1 cellular context compared by ENCODE assay signal in genomic region chr15:67062365-67062985, GRCh38.
TF ChIP-seq lines count a peak whose summit lies in the region.

No MANE protein-coding gene starts in this region.

TF ChIP-seq in HepG2, 621 proteins besides CTCF, POLR2A, EP300 and RAD21 (continued from another document and continues in another):
- TF ChIP-seq ZNF318 (CRISPR knock-in tag; IDR thresholded peaks at IDR 0.05) (no peak), ZNF275 (CRISPR knock-in tag; IDR thresholded peaks at IDR 0.05; ENCODE audit: borderline replicate concordance) (no peak), ZNF552 (CRISPR knock-in tag; IDR thresholded peaks at IDR 0.05; ENCODE audit: borderline replicate concordance) (no peak), LCORL (IDR thresholded peaks at IDR 0.05) (no peak), LCORL (CRISPR knock-in tag; IDR thresholded peaks at IDR 0.05) (peak; percentile 76), ZNF510 (CRISPR knock-in tag; IDR thresholded peaks at IDR 0.05; ENCODE audit: low read depth) (no peak), KDM4B (CRISPR knock-in tag; IDR thresholded peaks at IDR 0.05) (0 out of 2 replicates have a peak, but pooled peaks have one; percentile 43), NCOA2 (CRISPR knock-in tag; IDR thresholded peaks at IDR 0.05) (peak; percentile 75), ZNF282 (IDR thresholded peaks at IDR 0.05; ENCODE audit: partially characterized antibody) (no peak), ZNF615 (CRISPR knock-in tag; IDR thresholded peaks at IDR 0.05; ENCODE audit: borderline replicate concordance) (no peak), ZNF326 (CRISPR knock-in tag; IDR thresholded peaks at IDR 0.05; ENCODE audit: borderline replicate concordance) (no peak), NPAS2 (CRISPR knock-in tag; IDR thresholded peaks at IDR 0.05; ENCODE audit: borderline replicate concordance) (no peak), ZNF713 (CRISPR knock-in tag; IDR thresholded peaks at IDR 0.05) (peak; percentile 19; the same call in 1 of the 2 replicates), ZNF646 (CRISPR knock-in tag; IDR thresholded peaks at IDR 0.05) (no peak), RBFOX2 (IDR thresholded peaks at IDR 0.05; ENCODE audit: low read depth, low read length) (peak; percentile 64), HHEX (CRISPR knock-in tag; IDR thresholded peaks at IDR 0.05) (no peak), FOXJ3 (CRISPR knock-in tag; IDR thresholded peaks at IDR 0.05; ENCODE audit: borderline replicate concordance) (peak; percentile 58; the same call in 1 of the 2 replicates), PPARG (CRISPR knock-in tag; conservative IDR thresholded peaks at IDR 0.05) (peak; percentile 63; the same call in 1 of the 2 replicates), ZBTB38 (CRISPR knock-in tag; IDR thresholded peaks at IDR 0.05) (no peak), ARNTL (CRISPR knock-in tag; IDR thresholded peaks at IDR 0.05) (no peak), SP1 (IDR thresholded peaks at IDR 0.05) (no peak), SP1 (CRISPR knock-in tag; IDR thresholded peaks at IDR 0.05) (no peak), PAX8 (CRISPR knock-in tag; IDR thresholded peaks at IDR 0.05; ENCODE audit: borderline replicate concordance) (no peak), ZNF501 (CRISPR knock-in tag; IDR thresholded peaks at IDR 0.05) (peak; percentile 84), ZNF430 (CRISPR knock-in tag; IDR thresholded peaks at IDR 0.05) (no peak), ZNF180 (CRISPR knock-in tag; IDR thresholded peaks at IDR 0.05; ENCODE audit: borderline replicate concordance, low read depth) (no peak), KLF11 (CRISPR knock-in tag; IDR thresholded peaks at IDR 0.05) (no peak)
- TF ChIP-seq, protein P1, sequence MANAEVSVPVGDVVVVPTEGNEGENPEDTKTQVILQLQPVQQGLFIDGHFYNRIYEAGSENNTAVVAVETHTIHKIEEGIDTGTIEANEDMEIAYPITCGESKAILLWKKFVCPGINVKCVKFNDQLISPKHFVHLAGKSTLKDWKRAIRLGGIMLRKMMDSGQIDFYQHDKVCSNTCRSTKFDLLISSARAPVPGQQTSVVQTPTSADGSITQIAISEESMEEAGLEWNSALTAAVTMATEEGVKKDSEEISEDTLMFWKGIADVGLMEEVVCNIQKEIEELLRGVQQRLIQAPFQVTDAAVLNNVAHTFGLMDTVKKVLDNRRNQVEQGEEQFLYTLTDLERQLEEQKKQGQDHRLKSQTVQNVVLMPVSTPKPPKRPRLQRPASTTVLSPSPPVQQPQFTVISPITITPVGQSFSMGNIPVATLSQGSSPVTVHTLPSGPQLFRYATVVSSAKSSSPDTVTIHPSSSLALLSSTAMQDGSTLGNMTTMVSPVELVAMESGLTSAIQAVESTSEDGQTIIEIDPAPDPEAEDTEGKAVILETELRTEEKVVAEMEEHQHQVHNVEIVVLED (CRISPR knock-in tag; IDR thresholded peaks at IDR 0.05; ENCODE audit: borderline replicate concordance), result no peak
- TF ChIP-seq, protein P2, sequence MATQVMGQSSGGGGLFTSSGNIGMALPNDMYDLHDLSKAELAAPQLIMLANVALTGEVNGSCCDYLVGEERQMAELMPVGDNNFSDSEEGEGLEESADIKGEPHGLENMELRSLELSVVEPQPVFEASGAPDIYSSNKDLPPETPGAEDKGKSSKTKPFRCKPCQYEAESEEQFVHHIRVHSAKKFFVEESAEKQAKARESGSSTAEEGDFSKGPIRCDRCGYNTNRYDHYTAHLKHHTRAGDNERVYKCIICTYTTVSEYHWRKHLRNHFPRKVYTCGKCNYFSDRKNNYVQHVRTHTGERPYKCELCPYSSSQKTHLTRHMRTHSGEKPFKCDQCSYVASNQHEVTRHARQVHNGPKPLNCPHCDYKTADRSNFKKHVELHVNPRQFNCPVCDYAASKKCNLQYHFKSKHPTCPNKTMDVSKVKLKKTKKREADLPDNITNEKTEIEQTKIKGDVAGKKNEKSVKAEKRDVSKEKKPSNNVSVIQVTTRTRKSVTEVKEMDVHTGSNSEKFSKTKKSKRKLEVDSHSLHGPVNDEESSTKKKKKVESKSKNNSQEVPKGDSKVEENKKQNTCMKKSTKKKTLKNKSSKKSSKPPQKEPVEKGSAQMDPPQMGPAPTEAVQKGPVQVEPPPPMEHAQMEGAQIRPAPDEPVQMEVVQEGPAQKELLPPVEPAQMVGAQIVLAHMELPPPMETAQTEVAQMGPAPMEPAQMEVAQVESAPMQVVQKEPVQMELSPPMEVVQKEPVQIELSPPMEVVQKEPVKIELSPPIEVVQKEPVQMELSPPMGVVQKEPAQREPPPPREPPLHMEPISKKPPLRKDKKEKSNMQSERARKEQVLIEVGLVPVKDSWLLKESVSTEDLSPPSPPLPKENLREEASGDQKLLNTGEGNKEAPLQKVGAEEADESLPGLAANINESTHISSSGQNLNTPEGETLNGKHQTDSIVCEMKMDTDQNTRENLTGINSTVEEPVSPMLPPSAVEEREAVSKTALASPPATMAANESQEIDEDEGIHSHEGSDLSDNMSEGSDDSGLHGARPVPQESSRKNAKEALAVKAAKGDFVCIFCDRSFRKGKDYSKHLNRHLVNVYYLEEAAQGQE (IDR thresholded peaks at IDR 0.05; ENCODE audit: borderline replicate concordance in 1 of 2, low read depth in 1 of 2, low read length in 2 of 2), result peak in 1 of 2 experiments; percentile 62; a peak in 1 of 4 replicates
- TF ChIP-seq, protein P3, sequence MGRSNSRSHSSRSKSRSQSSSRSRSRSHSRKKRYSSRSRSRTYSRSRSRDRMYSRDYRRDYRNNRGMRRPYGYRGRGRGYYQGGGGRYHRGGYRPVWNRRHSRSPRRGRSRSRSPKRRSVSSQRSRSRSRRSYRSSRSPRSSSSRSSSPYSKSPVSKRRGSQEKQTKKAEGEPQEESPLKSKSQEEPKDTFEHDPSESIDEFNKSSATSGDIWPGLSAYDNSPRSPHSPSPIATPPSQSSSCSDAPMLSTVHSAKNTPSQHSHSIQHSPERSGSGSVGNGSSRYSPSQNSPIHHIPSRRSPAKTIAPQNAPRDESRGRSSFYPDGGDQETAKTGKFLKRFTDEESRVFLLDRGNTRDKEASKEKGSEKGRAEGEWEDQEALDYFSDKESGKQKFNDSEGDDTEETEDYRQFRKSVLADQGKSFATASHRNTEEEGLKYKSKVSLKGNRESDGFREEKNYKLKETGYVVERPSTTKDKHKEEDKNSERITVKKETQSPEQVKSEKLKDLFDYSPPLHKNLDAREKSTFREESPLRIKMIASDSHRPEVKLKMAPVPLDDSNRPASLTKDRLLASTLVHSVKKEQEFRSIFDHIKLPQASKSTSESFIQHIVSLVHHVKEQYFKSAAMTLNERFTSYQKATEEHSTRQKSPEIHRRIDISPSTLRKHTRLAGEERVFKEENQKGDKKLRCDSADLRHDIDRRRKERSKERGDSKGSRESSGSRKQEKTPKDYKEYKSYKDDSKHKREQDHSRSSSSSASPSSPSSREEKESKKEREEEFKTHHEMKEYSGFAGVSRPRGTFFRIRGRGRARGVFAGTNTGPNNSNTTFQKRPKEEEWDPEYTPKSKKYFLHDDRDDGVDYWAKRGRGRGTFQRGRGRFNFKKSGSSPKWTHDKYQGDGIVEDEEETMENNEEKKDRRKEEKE (IDR thresholded peaks at IDR 0.05), result no peak
